In the genomic region with DNA sequence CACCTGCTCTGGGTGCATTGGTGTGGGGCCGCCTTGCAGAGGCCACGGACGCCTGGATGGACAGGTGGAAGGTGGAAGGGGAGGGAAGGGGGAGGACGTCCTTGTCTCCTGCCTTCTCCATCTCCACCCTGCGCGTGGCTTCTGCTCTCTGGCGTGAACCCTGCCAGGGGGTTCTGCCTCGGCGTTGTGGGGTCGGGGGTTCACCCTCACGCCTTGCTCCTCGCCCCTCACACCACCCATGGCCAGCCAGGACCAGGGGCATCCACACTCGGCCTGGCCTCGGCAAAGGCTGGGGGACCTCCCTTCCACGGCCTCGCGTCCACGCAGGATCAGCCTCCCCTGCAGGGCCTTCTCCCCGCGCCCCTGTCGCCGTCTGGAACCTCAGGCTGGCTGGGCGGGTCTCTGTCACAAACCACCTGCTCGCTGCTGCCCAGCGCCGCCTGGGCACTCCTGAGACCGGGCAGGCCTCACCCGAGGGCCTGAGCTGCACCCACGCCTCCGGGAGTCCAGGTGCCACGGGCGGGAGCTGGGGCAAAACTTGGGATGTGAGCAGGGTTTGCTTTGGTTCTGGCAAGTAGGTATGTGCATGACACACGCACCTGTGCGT, we compare ENCODE assay signal across 17 cellular contexts.
"Had no signal": no experiment of that assay in that cellular context is flagged by ENCODE, and none has a peak within 500 bp of the region (broad histone marks: within the 10 kb centered on the region; RNA-seq: fewer than 3 reads in every experiment).

No MANE protein-coding gene starts in this region.

- H3K9me3 ChIP-seq: prostate gland, right atrium auricular region, sigmoid colon, thoracic aorta, tibial nerve, vagina had no signal

- H3K27ac ChIP-seq: dorsolateral prefrontal cortex, neural progenitor cell, prostate gland, right atrium auricular region, sigmoid colon, thoracic aorta, tibial nerve, vagina had no signal

- DNase-seq: dorsolateral prefrontal cortex; effector CD4-positive, alpha-beta T cell; head of caudate nucleus; left ventricle myocardium superior; nucleus accumbens; sigmoid colon; stimulated activated CD4-positive, alpha-beta T cell treated with anti-CD3 and anti-CD28 coated beads, Interleukin-4, amount 100 ng/mL, for 4 hours; stimulated activated naive CD4-positive, alpha-beta T cell treated with Interleukin-2 at 50 U/mL for 16 hours had no signal

- ATAC-seq: left ventricle myocardium superior had no signal

- H3K4me3 Mint-ChIP-seq: memory B cell, nephron, neural progenitor cell had no signal

- H3K4me1 Mint-ChIP-seq: memory B cell, nephron had no signal

- H3K9me3 Mint-ChIP-seq: memory B cell, nephron, neural progenitor cell had no signal

- H3K4me3 ChIP-seq: dorsolateral prefrontal cortex, lung, neural progenitor cell, prostate gland, right atrium auricular region, sigmoid colon, thoracic aorta, tibial nerve, vagina had no signal

- H3K36me3 ChIP-seq: neural progenitor cell, prostate gland, right atrium auricular region, sigmoid colon, thoracic aorta, tibial nerve, vagina had no signal

- H3K4me1 ChIP-seq: neural progenitor cell, prostate gland, right atrium auricular region, vagina had no signal

- H3K27me3 ChIP-seq: neural progenitor cell, right atrium auricular region, tibial nerve, vagina had no signal

- H3K36me3 Mint-ChIP-seq: memory B cell, neural progenitor cell had no signal

- H3K27me3 Mint-ChIP-seq: memory B cell had no signal

- H3K27ac Mint-ChIP-seq: memory B cell, nephron had no signal
